In genomic region chr1:226166341-226166740, GRCh38 we compare ENCODE assay signal across 29 cellular contexts. TPM values are rescaled to one million over a fixed set of nuclear protein-coding genes. Genes with fewer than 3 reads are reported as not detected.
"Had no signal": no experiment of that assay in that cellular context is flagged by ENCODE, and none has a peak within 500 bp of the region (broad histone marks: within the 10 kb centered on the region; RNA-seq: fewer than 3 reads in every experiment).

No MANE protein-coding gene starts in this region.

- H3K36me3 ChIP-seq: uterus had no signal

- H3K27ac ChIP-seq: dorsolateral prefrontal cortex, epithelial cell of prostate, gastroesophageal sphincter, heart left ventricle, hepatocyte, lower lobe of right lung, neutrophil, pancreas, sigmoid colon, testis, tibial nerve, upper lobe of right lung, uterus had no signal

- H3K4me3 Mint-ChIP-seq: natural killer cell; neural crest cell; stimulated activated effector memory CD8-positive, alpha-beta T cell treated with anti-CD3 and anti-CD28 coated beads, Interleukin-12 subunit alpha, Interleukin-12 subunit beta, amount 100 ng/mL, for 72 hours had no signal

- H2AFZ ChIP-seq: hepatocyte had no signal

- H3K4me3 ChIP-seq: dorsolateral prefrontal cortex, gastroesophageal sphincter, heart left ventricle, hepatocyte, lower lobe of right lung, pancreas, sigmoid colon, testis, tibial nerve, upper lobe of right lung, uterus had no signal

- ATAC-seq: esophagus mucosa; gastroesophageal sphincter; heart left ventricle; left colon; left ventricle myocardium superior; lower lobe of right lung; natural killer cell; pancreas; right cardiac atrium; stimulated activated effector memory CD8-positive, alpha-beta T cell treated with anti-CD3 and anti-CD28 coated beads, Interleukin-12 subunit alpha, Interleukin-12 subunit beta, amount 100 ng/mL, for 72 hours; stimulated activated naive CD8-positive, alpha-beta T cell treated with anti-CD3 and anti-CD28 coated beads, Interleukin-15, Interleukin-2, amounts not matched to agents 100 U/mL and 50 U/mL, for 24 hours; upper lobe of right lung had no signal

- H3K9me3 ChIP-seq: gastroesophageal sphincter, heart left ventricle, lower lobe of right lung, neutrophil, pancreas, sigmoid colon, testis, tibial nerve, upper lobe of right lung, uterus had no signal

- H3K4me1 ChIP-seq: lower lobe of right lung, sigmoid colon, testis, tibial nerve, upper lobe of right lung, uterus had no signal

- H3K27ac Mint-ChIP-seq: natural killer cell; stimulated activated effector memory CD8-positive, alpha-beta T cell treated with anti-CD3 and anti-CD28 coated beads, Interleukin-12 subunit alpha, Interleukin-12 subunit beta, amount 100 ng/mL, for 72 hours had no signal

- H3K27me3 ChIP-seq: dorsolateral prefrontal cortex, gastroesophageal sphincter, heart left ventricle, hepatocyte, neutrophil, pancreas, sigmoid colon, testis, tibial nerve, upper lobe of right lung, uterus had no signal

- DNase-seq: dorsolateral prefrontal cortex; effector CD4-positive, alpha-beta T cell; foreskin fibroblast; heart left ventricle; left colon; left ventricle myocardium superior; lower lobe of right lung; natural killer cell; pancreas; right cardiac atrium; sigmoid colon; stimulated activated CD4-positive, alpha-beta T cell treated with anti-CD3 and anti-CD28 coated beads, Interleukin-2, amount 100 ng/mL, for 24 hours; stimulated activated CD4-positive, alpha-beta T cell treated with anti-CD3 and anti-CD28 coated beads, Interleukin-4, amount 100 ng/mL, for 24 hours; stimulated activated naive CD8-positive, alpha-beta T cell treated with anti-CD3 and anti-CD28 coated beads, Interleukin-15, Interleukin-2, amounts not matched to agents 100 U/mL and 50 U/mL, for 24 hours; substantia nigra; testis; upper lobe of right lung; uterus had no signal

- H3K9me3 Mint-ChIP-seq: natural killer cell; neural crest cell; stimulated activated effector memory CD8-positive, alpha-beta T cell treated with anti-CD3 and anti-CD28 coated beads, Interleukin-12 subunit alpha, Interleukin-12 subunit beta, amount 100 ng/mL, for 72 hours had no signal

- H3K4me2 ChIP-seq: hepatocyte had no signal

- H3K4me1 Mint-ChIP-seq: neural crest cell had no signal

RNA-seq across cellular contexts. Expression of gene MIXL1, which starts 57.1 kb away (rescaled TPM):
- total RNA-seq: esophagus mucosa, gastroesophageal sphincter, left ventricle myocardium superior, mesenteric fat pad, pancreas, posterior vena cava, right cardiac atrium, sigmoid colon, skeletal muscle tissue, tibial nerve, upper lobe of right lung, uterus had no signal
